ENCODE assay signal across 1 cellular context in the genomic region with DNA sequence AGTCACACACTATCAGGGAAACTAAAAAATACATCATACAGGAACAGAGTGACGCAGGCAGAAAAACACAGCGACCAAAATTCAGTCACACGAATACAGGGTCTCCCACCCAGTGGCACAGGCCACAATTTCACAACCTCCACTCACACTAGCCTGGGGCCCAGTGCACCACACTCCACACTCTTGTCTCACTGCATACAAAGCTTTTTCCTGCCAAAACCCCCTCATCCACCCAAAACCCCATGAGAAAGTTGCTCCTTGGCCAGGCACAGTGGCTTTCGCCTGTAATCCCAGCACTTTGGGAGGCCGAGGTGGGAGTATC.
TF ChIP-seq lines count a peak whose summit lies in the region.

No MANE protein-coding gene starts in this region.

TF ChIP-seq in HCT116, 20 proteins besides CTCF, POLR2A, EP300 and RAD21 (continued from another document):
- TF ChIP-seq, protein P1, sequence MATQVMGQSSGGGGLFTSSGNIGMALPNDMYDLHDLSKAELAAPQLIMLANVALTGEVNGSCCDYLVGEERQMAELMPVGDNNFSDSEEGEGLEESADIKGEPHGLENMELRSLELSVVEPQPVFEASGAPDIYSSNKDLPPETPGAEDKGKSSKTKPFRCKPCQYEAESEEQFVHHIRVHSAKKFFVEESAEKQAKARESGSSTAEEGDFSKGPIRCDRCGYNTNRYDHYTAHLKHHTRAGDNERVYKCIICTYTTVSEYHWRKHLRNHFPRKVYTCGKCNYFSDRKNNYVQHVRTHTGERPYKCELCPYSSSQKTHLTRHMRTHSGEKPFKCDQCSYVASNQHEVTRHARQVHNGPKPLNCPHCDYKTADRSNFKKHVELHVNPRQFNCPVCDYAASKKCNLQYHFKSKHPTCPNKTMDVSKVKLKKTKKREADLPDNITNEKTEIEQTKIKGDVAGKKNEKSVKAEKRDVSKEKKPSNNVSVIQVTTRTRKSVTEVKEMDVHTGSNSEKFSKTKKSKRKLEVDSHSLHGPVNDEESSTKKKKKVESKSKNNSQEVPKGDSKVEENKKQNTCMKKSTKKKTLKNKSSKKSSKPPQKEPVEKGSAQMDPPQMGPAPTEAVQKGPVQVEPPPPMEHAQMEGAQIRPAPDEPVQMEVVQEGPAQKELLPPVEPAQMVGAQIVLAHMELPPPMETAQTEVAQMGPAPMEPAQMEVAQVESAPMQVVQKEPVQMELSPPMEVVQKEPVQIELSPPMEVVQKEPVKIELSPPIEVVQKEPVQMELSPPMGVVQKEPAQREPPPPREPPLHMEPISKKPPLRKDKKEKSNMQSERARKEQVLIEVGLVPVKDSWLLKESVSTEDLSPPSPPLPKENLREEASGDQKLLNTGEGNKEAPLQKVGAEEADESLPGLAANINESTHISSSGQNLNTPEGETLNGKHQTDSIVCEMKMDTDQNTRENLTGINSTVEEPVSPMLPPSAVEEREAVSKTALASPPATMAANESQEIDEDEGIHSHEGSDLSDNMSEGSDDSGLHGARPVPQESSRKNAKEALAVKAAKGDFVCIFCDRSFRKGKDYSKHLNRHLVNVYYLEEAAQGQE (IDR thresholded peaks at IDR 0.05; ENCODE audit: low read depth), result no peak
TF ChIP-seq in HCT116: peak in this region for 0.
